In the genomic region with DNA sequence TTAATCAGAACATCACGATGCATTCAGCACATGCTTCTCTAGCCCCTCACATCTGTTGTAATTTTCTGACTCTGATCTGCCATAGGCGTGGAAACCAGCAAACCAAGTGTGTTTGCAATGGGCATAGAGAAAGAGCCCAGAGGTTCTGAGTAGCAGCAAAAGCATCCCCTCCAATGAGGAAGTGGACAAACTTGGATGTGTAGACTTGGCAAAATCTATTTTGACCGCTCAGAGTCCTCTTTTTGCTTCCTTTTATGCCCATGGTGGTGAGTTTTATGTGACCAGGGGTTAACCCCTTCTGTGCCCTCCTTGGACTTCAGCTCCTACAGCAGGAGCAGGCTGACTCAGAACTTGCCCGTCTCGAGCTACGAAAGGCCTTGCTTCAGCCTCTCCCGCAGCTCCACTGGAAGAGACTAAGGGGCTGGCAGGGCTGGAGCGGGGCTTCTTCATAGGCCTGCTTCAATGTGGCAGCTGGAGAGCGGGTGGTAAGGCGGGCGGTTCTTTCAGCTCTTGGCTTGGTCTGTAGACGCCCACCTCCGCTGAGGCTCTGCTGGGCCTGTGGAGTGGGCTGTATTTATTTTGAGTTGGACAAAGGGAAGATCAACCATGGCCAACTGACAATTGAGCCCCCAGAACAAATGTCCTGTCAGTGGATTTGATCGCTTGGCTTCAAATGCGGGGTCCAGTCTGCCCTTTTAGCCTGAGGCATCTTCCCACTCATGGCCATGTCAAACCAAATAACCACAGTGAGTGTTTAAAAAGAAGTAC, we compare ENCODE assay signal across 20 cellular contexts. TPM values are rescaled to one million over a fixed set of nuclear protein-coding genes. Genes with fewer than 3 reads are reported as not detected.
A peak's percentile ranks its signal among the peaks of the same experiment; 100 is the strongest.
DNase-seq lines count a peak whose midpoint lies in the region; ATAC-seq, FAIRE-seq and TF ChIP-seq lines count a peak whose summit lies in the region.
"Had no signal": no experiment of that assay in that cellular context is flagged by ENCODE, and none has a peak within 500 bp of the region (broad histone marks: within the 10 kb centered on the region; RNA-seq: fewer than 3 reads in every experiment).

No MANE protein-coding gene starts in this region.

- 11% methylated on average over 15 of the region's 15 CpGs for WGBS in K562 (ENCODE audit: insufficient coverage, low coverage, missing lambda C conversion rate)

- POLR2A ChIA-PET in K562 (lab: Yijun Ruan, JAX): interaction anchor here (0.6 to 1.2 kb wide), 5 partner anchors 9 to 453 kb away, joined by 3 to 4 read pairs (median 3); no protein-coding TSS in a partner anchor

- peak overlapping the region in 1 of 2 donors; percentile 50 for H3K4me3 Mint-ChIP-seq in CD14-positive monocyte
- H3K4me3 Mint-ChIP-seq: CD4-positive, CD25-positive, alpha-beta regulatory T cell; T-helper 1 cell treated with Interleukin-12 subunit alpha and Interleukin-12 subunit beta and Interleukin-4 antibody, amounts not matched to agents 30 μg/mL and 1 μg/mL, for 36 hours had no signal

- intact Hi-C loops in K562 (cut with micrococcal nuclease): no loop called here
- intact Hi-C loops in CD14-positive monocyte (cut with micrococcal nuclease): loop anchor here in 1 of 2 donors (5.0 kb wide), 1 partner anchor 37 kb away; no protein-coding TSS in a partner anchor

- H3K4me2 ChIP-seq in K562 (ENCODE audit: insufficient read depth, low read length): no peak overlapping the region
- H3K4me2 ChIP-seq: KMS-11 had no signal

- H3K27me3 Mint-ChIP-seq in CD14-positive monocyte (ENCODE audit: low read depth in 3 of 3): peaks cover 51 to 62% (median 59%) of the 10 kb centered on the region in 3 donors

- no peak overlapping the region for H3K27ac ChIP-seq in K562 (ENCODE audit: extremely low read depth, low read depth, low read length)
- H3K27ac ChIP-seq: 22Rv1, KMS-11, SK-N-MC had no signal

- H4K20me1 ChIP-seq in K562 (replicated peaks; ENCODE audit: control insufficient read depth, insufficient read depth, low read length): no peaks in the 10 kb centered on the region

- peaks cover 5 to 6% of the 10 kb centered on the region in 2 donors for H3K36me3 Mint-ChIP-seq in CD14-positive monocyte
- H3K36me3 Mint-ChIP-seq: CD4-positive, CD25-positive, alpha-beta regulatory T cell had no signal

- H3K4me3 ChIP-seq in NB4 (ENCODE audit: low read depth, low read length) (no peak overlapping the region), K562 (no peak overlapping the region), HAP-1 (no peak overlapping the region)
- H3K4me3 ChIP-seq: SK-N-MC had no signal

- H3K9me1 ChIP-seq in K562 (ENCODE audit: control insufficient read depth, insufficient read depth, low read length): no peaks in the 10 kb centered on the region

- H3K36me3 ChIP-seq in K562 (ENCODE audit: control insufficient read depth, insufficient read depth, low read length) (no peaks in the 10 kb centered on the region), HAP-1 (replicated peaks) (no peaks in the 10 kb centered on the region)

- TF ChIP-seq POLR2A in NB4 (IDR thresholded peaks at IDR 0.05; ENCODE audit: extremely low read depth, insufficient read length): no peak
- no peak for TF ChIP-seq POLR2A in K562 (conservative IDR thresholded peaks at IDR 0.05)

- H3K9me3 Mint-ChIP-seq in CD14-positive monocyte: peaks cover 0 to 6% (median 5%) of the 10 kb centered on the region in 7 donors
- H3K9me3 Mint-ChIP-seq: T-helper 1 cell treated with Interleukin-12 subunit alpha and Interleukin-12 subunit beta and Interleukin-4 antibody, amounts not matched to agents 30 μg/mL and 1 μg/mL, for 36 hours had no signal

- no peak for FAIRE-seq in K562 (lab: Jason Lieb, UNC)
- FAIRE-seq: G401.6, H1 had no signal

- DNase-seq in SKM-1 treated with dmso at 0.1 percent for 144 hours (lab: John Stamatoyannopoulos, UW; ENCODE audit: unreplicated experiment): peak; percentile 53
- DNase-seq in SKM-1 (lab: John Stamatoyannopoulos, UW; ENCODE audit: unreplicated experiment): no peak
- peak; percentile 11 for DNase-seq in NB4 (ENCODE audit: low read depth)
- DNase-seq in K562 (ENCODE audit: extremely low read depth in 1 of 4, low spot score in 3 of 4): no peak
- DNase-seq in pons (ENCODE audit: low spot score): peak; percentile 71
- no peak for DNase-seq in DMS153 (lab: John Stamatoyannopoulos, UW)
- no peak for DNase-seq in CD14-positive monocyte (ENCODE audit: low spot score)
- no peak for DNase-seq in HAP-1 (ENCODE audit: low spot score in 2 of 2)
- DNase-seq: CD4-positive, CD25-positive, alpha-beta regulatory T cell; DMS79; NCI-H1417; NCI-H2029; NCI-H510A; OCI-M1 had no signal

- H3K9me3 ChIP-seq in K562 (replicated peaks; ENCODE audit: control insufficient read depth, insufficient read depth, low read depth, low read length) (no peaks in the 10 kb centered on the region), HAP-1 (no peaks in the 10 kb centered on the region)

- H3K4me1 Mint-ChIP-seq in CD14-positive monocyte: peaks cover 11% of the 10 kb centered on the region

- CTCF ChIA-PET in K562 (lab: Yijun Ruan, JAX; ENCODE audit: low intra/inter-chr PET ratio): interaction anchor here (0.7 kb wide), 1 partner anchor 831 kb away, joined by 5 read pairs; no protein-coding TSS in a partner anchor

- H3K27ac Mint-ChIP-seq in CD14-positive monocyte: peak overlapping the region in 1 of 7 donors; percentile 78
- H3K27ac Mint-ChIP-seq: CD4-positive, CD25-positive, alpha-beta regulatory T cell; T-helper 1 cell treated with Interleukin-12 subunit alpha and Interleukin-12 subunit beta and Interleukin-4 antibody, amounts not matched to agents 30 μg/mL and 1 μg/mL, for 36 hours had no signal

- no peak overlapping the region for H2AFZ ChIP-seq in K562 (ENCODE audit: low read depth, low read length)

- in situ Hi-C loops in K562 (cut with MboI) (no loop called here), HAP-1 (cut with MboI; ENCODE audit: low sequenced_read_pairs) (no loop called here)

- H3K79me2 ChIP-seq in K562 (ENCODE audit: control insufficient read depth, insufficient read depth, low read length): no peaks in the 10 kb centered on the region

- H3K4me1 ChIP-seq in K562 (replicated peaks in 1 of 2; ENCODE audit: control insufficient read depth in 2 of 2, insufficient read depth in 2 of 2, low read length in 2 of 2): peaks cover under 1 to 8% of the 10 kb centered on the region in 2 experiments
- H3K4me1 ChIP-seq in HAP-1: no peaks in the 10 kb centered on the region

- no peak overlapping the region for H3K9ac ChIP-seq in K562 (ENCODE audit: insufficient read depth in 1 of 2, low read depth in 2 of 2, low read length in 2 of 2)
- H3K9ac ChIP-seq: KMS-11 had no signal

- no peak for TF ChIP-seq EP300 in K562 (IDR thresholded peaks at IDR 0.05; ENCODE audit: low read length)

- no peak for TF ChIP-seq RAD21 in K562 (CRISPR knock-in tag; conservative IDR thresholded peaks at IDR 0.05 in 1 of 2, IDR thresholded peaks at IDR 0.05 in 1 of 2)

- no peak for ATAC-seq in K562

- no TSS peak for BruUV-seq in K562 (replicated peaks; lab: Mats Ljungman, UMichigan)

- peaks cover 35 to 55% of the 10 kb centered on the region in 2 experiments for H3K27me3 ChIP-seq in K562 (ENCODE audit: control insufficient read depth in 2 of 2, insufficient read depth in 2 of 2, low read length in 2 of 2)
- H3K27me3 ChIP-seq in HAP-1 (ENCODE audit: low read depth): peaks cover 33% of the 10 kb centered on the region

- TF ChIP-seq CTCF in NB4 (IDR thresholded peaks at IDR 0.05; ENCODE audit: low read depth, low read length): no peak
- TF ChIP-seq CTCF in K562 (IDR thresholded peaks at IDR 0.05 in 2 of 3, conservative IDR thresholded peaks at IDR 0.05 in 1 of 3; ENCODE audit: insufficient read depth in 2 of 3, low read depth in 1 of 3, low read length in 3 of 3): no peak
- TF ChIP-seq CTCF in CD14-positive monocyte (IDR thresholded peaks at IDR 0.05): no peak

TF ChIP-seq in K562, 482 proteins besides CTCF, POLR2A, EP300 and RAD21:
- TF ChIP-seq SPI1 (IDR thresholded peaks at IDR 0.05; ENCODE audit: borderline replicate concordance, low read depth, low read length) (peak; percentile 77; the same call in 1 of the 2 replicates), CCAR2 (IDR thresholded peaks at IDR 0.05; ENCODE audit: low read depth, low read length) (no peak), ZNF140 (CRISPR knock-in tag; IDR thresholded peaks at IDR 0.05) (no peak), ZNF12 (CRISPR knock-in tag; IDR thresholded peaks at IDR 0.05) (no peak)

RNA-seq across cellular contexts. Expression of a gene that starts 6.5 kb away (rescaled TPM):
- total RNA-seq in K562 (2011; cell fraction: chromatin; rRNA removed; ENCODE audit: low replicate concordance): 33.1 and 48.0 TPM in 2 replicates
- 14.3 and 15.1 TPM in 2 replicates for total RNA-seq in K562 (2011; cell fraction: nucleolus; rRNA removed)
- total RNA-seq in K562 (2011; cell fraction: nucleoplasm; rRNA removed): 24.0 and 42.4 TPM in 2 replicates
- total RNA-seq in K562 (2014; rRNA removed): 18.4 and 18.8 TPM in 2 replicates
- 18.2 and 23.6 TPM in 2 replicates for total RNA-seq in K562 (2014; rRNA removed; fragmentation: Illumina TruSeq; extraction: Trizol)
- 9.6 and 9.8 TPM in 2 replicates for total RNA-seq in K562 (2015; rRNA removed; fragmentation: Illumina TruSeq; extraction: Trizol)
- 22.2 and 25.9 TPM in 2 replicates for total RNA-seq in K562 (2021)
- 9.4 and 18.0 TPM in 2 replicates for polyA plus RNA-seq in K562 (2011; rRNA removed)
- polyA plus RNA-seq in K562 (2011; cell fraction: cytosol; rRNA removed): 10.5 and 11.5 TPM in 2 replicates
- 10.1 and 12.7 TPM in 2 replicates for polyA plus RNA-seq in K562 (2011; cell fraction: nucleus; rRNA removed)
- 16.9 and 20.9 TPM in 2 replicates for polyA plus RNA-seq in K562 (2012)
- polyA plus RNA-seq in K562 (2014; fragmentation: Illumina TruSeq; extraction: Trizol): 14.5 and 16.1 TPM in 2 replicates
- polyA plus RNA-seq in K562 (2014; fragmentation: Nextera tagmentation; extraction: Ambion mirVana): 10 to 100 TPM in 1 of 2 experiments, 1 to 10 TPM in 1; 9.2 to 12.6 TPM
- polyA plus RNA-seq in K562 (2014; rRNA removed): 13.7 and 15.9 TPM in 2 replicates
- 12.8 and 21.7 TPM in 2 replicates for polyA minus RNA-seq in K562 (2011; rRNA and poly(A)+ RNA removed)
- polyA minus RNA-seq in K562 (2011; cell fraction: cytosol; rRNA and poly(A)+ RNA removed): 13.2 and 16.8 TPM in 2 replicates
- polyA minus RNA-seq in K562 (2011; cell fraction: nucleus; rRNA and poly(A)+ RNA removed): 10.9 and 11.0 TPM in 2 replicates
- 1 to 10 TPM in 1 of 2 donors, under 1 TPM in 1; 0.07 to 1.2 TPM for polyA plus RNA-seq in CD14-positive monocyte
- total RNA-seq: CD4-positive, CD25-positive, alpha-beta regulatory T cell had no signal

Comparison
In these comparisons a context has a peak if more than half of its experiments do, and no peak if none do; other contexts are left out.
1. DNase-seq: peak in SKM-1 treated with dmso at 0.1 percent for 144 hours (single experiment), NB4 (single experiment) and pons (single experiment); none in SKM-1 (single experiment), K562 (0 of 4), DMS153 (single experiment), CD14-positive monocyte (single experiment) and HAP-1 (0 of 2).
2. RNA of a gene that starts 6.5 kb away (polyA plus RNA-seq): 9.2 to 20.9 TPM in K562; 0.07 to 1.2 TPM in CD14-positive monocyte; every median in the first group is over 4 times any median in the second.